Comparison of ENCODE assay signal across 23 cellular contexts in genomic region chr15:58556028-58556361, GRCh38.
"Had no signal": no experiment of that assay in that cellular context is flagged by ENCODE, and none has a peak within 500 bp of the region (broad histone marks: within the 10 kb centered on the region; RNA-seq: fewer than 3 reads in every experiment).

No MANE protein-coding gene starts in this region.

- ATAC-seq: activated T-cell treated with anti-CD3 and anti-CD28 coated beads, Interleukin-2, amount 50 U/mL, for 4 hours; foreskin keratinocyte; stimulated activated effector memory CD8-positive, alpha-beta T cell treated with anti-CD3 and anti-CD28 coated beads, Interleukin-12 subunit alpha, Interleukin-12 subunit beta, amount 100 ng/mL, for 72 hours; T-cell had no signal

- H3K36me3 Mint-ChIP-seq: brain; stimulated activated effector memory CD8-positive, alpha-beta T cell treated with anti-CD3 and anti-CD28 coated beads, Interleukin-12 subunit alpha, Interleukin-12 subunit beta, amount 100 ng/mL, for 72 hours; T-cell had no signal

- FAIRE-seq: colon, keratinocyte had no signal

- H3K9me3 Mint-ChIP-seq: activated naive CD4-positive, alpha-beta T cell treated with anti-CD3 and anti-CD28 coated beads for 36 hours; activated T-cell treated with anti-CD3 and anti-CD28 coated beads, Interleukin-2, amount 50 U/mL, for 4 hours; stimulated activated effector memory CD8-positive, alpha-beta T cell treated with anti-CD3 and anti-CD28 coated beads, Interleukin-12 subunit alpha, Interleukin-12 subunit beta, amount 100 ng/mL, for 72 hours; T-cell had no signal

- H3K4me3 Mint-ChIP-seq: activated naive CD4-positive, alpha-beta T cell treated with anti-CD3 and anti-CD28 coated beads for 36 hours; activated T-cell treated with anti-CD3 and anti-CD28 coated beads, Interleukin-2, amount 50 U/mL, for 4 hours; stimulated activated effector memory CD8-positive, alpha-beta T cell treated with anti-CD3 and anti-CD28 coated beads, Interleukin-12 subunit alpha, Interleukin-12 subunit beta, amount 100 ng/mL, for 72 hours; T-cell had no signal

- H3K36me3 ChIP-seq: prostate gland, right atrium auricular region, thoracic aorta had no signal

- H3K27me3 ChIP-seq: dorsolateral prefrontal cortex, foreskin keratinocyte, right atrium auricular region had no signal

- H3K4me3 ChIP-seq: dorsolateral prefrontal cortex, lung, prostate gland, right atrium auricular region, thoracic aorta had no signal

- H3K27me3 Mint-ChIP-seq: T-cell had no signal

- H3K27ac ChIP-seq: epithelial cell of prostate, foreskin keratinocyte, prostate gland, right atrium auricular region, thoracic aorta, VCaP had no signal

- H3K27ac Mint-ChIP-seq: activated naive CD4-positive, alpha-beta T cell treated with anti-CD3 and anti-CD28 coated beads for 36 hours; stimulated activated effector memory CD8-positive, alpha-beta T cell treated with anti-CD3 and anti-CD28 coated beads, Interleukin-12 subunit alpha, Interleukin-12 subunit beta, amount 100 ng/mL, for 72 hours; T-cell had no signal

- DNase-seq: activated CD4-positive, alpha-beta T cell treated with anti-CD3 and anti-CD28 coated beads, Interleukin-2, amount 50 U/mL, for 1 hour; activated CD4-positive, CD25-positive, alpha-beta regulatory T cell treated with anti-CD3 and anti-CD28 coated beads, Interleukin-2, amount 50 U/mL, for 72 hours; activated CD8-positive, alpha-beta memory T cell treated with anti-CD3 and anti-CD28 coated beads, Interleukin-2, amount 50 U/mL, for 4 hours; activated naive CD4-positive, alpha-beta T cell treated with anti-CD3 and anti-CD28 coated beads for 36 hours; activated T-cell treated with anti-CD3 and anti-CD28 coated beads, Interleukin-2, amount 50 U/mL, for 4 hours; anterior cingulate cortex; central memory CD4-positive, alpha-beta T cell; dorsolateral prefrontal cortex; foreskin keratinocyte; midbrain; stimulated activated CD4-positive, alpha-beta T cell treated with anti-CD3 and anti-CD28 coated beads, Interleukin-4, amount 100 ng/mL, for 24 hours; T-cell; T-helper 9 cell had no signal

- H3K9me3 ChIP-seq: prostate gland, right atrium auricular region, thoracic aorta had no signal
